In the genomic region with DNA sequence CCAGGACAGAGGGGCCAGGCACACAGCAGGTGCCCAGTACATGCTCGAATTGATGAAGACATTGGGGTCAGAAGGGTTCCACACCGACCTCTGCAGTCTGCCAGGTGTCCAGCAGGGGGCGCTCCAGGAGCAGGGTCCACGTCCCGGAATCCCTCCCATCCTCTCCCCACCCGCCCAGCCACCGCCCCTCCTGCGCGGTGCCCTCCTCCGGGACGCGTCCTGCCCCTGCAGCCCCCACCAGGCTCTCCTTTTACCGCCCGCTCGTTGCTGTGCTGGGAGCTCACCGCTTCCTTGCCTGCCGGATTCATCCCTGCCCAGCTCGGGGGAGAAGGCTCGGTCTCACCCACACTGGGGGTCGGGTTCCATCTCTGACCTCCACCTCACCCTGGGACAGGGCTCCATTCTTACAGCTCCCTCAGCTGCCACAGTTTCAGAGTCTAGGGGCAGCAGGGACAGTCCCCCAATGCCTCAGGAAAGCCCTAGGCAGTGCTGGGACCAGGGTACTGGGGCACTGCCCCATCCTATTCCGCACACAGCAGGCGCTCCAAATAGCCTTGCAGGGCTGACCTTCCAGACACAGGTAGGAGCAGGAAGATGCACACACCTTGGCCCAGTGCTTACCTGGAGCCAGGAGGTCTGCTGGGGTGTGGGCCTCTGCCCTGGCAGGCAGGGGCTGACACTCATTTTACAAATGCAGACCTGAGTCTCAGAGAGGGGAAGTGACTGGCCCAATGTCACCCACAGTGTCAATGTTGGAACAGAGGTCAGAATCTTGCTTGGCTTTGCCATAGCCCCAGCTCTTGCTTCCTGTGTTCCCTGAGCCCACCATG, we compare ENCODE assay signal across 2 cellular contexts.
TF ChIP-seq lines count a peak whose summit lies in the region.

No MANE protein-coding gene starts in this region.

TF ChIP-seq in HEK293, 187 proteins besides CTCF, POLR2A, EP300 and RAD21 (continued from another document and continues in another):
- TF ChIP-seq KLF7 (tag by site-specific recombination; IDR thresholded peaks at IDR 0.05; ENCODE audit: borderline replicate concordance) (0 out of 2 replicates have a peak, but pooled peaks have one; percentile 31), ZNF654 (tag by site-specific recombination; IDR thresholded peaks at IDR 0.05; ENCODE audit: low read depth) (peak; percentile 69), PATZ1 (tag by site-specific recombination; IDR thresholded peaks at IDR 0.05) (peak; percentile 74; the same call in 1 of the 2 replicates), ZSCAN16 (tag by site-specific recombination; IDR thresholded peaks at IDR 0.05) (no peak), MYNN (tag by site-specific recombination; IDR thresholded peaks at IDR 0.05; ENCODE audit: borderline replicate concordance) (no peak), SP2 (tag by site-specific recombination; IDR thresholded peaks at IDR 0.05) (0 out of 2 replicates have a peak, but pooled peaks have one; percentile 20), ZNF473 (tag by site-specific recombination; IDR thresholded peaks at IDR 0.05) (no peak), TSHZ1 (tag by site-specific recombination; IDR thresholded peaks at IDR 0.05; ENCODE audit: borderline replicate concordance) (no peak), ZNF792 (tag by site-specific recombination; IDR thresholded peaks at IDR 0.05) (peak; percentile 89; the same call in 1 of the 2 replicates), ZNF398 (tag by site-specific recombination; IDR thresholded peaks at IDR 0.05) (peak; percentile 66), ZNF510 (tag by site-specific recombination; IDR thresholded peaks at IDR 0.05; ENCODE audit: insufficient replicate concordance) (no peak), KLF9 (tag by site-specific recombination; IDR thresholded peaks at IDR 0.05; ENCODE audit: low read depth) (peak; percentile 46; the same call in 1 of the 2 replicates), ZBTB48 (tag by site-specific recombination; IDR thresholded peaks at IDR 0.05) (0 out of 2 replicates have a peak, but pooled peaks have one; percentile 18), SP7 (tag by site-specific recombination; IDR thresholded peaks at IDR 0.05) (no peak), BCL11B (tag by site-specific recombination; IDR thresholded peaks at IDR 0.05; ENCODE audit: low read depth) (no peak), ZNF530 (tag by site-specific recombination; IDR thresholded peaks at IDR 0.05; ENCODE audit: low read depth) (no peak), ZNF416 (tag by site-specific recombination; IDR thresholded peaks at IDR 0.05) (no peak), ZNF132 (tag by site-specific recombination; IDR thresholded peaks at IDR 0.05; ENCODE audit: borderline replicate concordance) (no peak)

TF ChIP-seq in neural cell, 6 proteins besides CTCF, POLR2A, EP300 and RAD21 (continued from another document):
- TF ChIP-seq, protein P1, sequence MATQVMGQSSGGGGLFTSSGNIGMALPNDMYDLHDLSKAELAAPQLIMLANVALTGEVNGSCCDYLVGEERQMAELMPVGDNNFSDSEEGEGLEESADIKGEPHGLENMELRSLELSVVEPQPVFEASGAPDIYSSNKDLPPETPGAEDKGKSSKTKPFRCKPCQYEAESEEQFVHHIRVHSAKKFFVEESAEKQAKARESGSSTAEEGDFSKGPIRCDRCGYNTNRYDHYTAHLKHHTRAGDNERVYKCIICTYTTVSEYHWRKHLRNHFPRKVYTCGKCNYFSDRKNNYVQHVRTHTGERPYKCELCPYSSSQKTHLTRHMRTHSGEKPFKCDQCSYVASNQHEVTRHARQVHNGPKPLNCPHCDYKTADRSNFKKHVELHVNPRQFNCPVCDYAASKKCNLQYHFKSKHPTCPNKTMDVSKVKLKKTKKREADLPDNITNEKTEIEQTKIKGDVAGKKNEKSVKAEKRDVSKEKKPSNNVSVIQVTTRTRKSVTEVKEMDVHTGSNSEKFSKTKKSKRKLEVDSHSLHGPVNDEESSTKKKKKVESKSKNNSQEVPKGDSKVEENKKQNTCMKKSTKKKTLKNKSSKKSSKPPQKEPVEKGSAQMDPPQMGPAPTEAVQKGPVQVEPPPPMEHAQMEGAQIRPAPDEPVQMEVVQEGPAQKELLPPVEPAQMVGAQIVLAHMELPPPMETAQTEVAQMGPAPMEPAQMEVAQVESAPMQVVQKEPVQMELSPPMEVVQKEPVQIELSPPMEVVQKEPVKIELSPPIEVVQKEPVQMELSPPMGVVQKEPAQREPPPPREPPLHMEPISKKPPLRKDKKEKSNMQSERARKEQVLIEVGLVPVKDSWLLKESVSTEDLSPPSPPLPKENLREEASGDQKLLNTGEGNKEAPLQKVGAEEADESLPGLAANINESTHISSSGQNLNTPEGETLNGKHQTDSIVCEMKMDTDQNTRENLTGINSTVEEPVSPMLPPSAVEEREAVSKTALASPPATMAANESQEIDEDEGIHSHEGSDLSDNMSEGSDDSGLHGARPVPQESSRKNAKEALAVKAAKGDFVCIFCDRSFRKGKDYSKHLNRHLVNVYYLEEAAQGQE (IDR thresholded peaks at IDR 0.05; ENCODE audit: borderline replicate concordance): no peak
- TF ChIP-seq EZH2 (IDR thresholded peaks at IDR 0.05; ENCODE audit: borderline replicate concordance, insufficient read depth, low read length, poor library complexity, severe bottlenecking): no peak
- TF ChIP-seq MXI1 (conservative IDR thresholded peaks at IDR 0.05; ENCODE audit: poor library complexity, severe bottlenecking): no peak
